1 cellular context compared by ENCODE assay signal in the genomic region with DNA sequence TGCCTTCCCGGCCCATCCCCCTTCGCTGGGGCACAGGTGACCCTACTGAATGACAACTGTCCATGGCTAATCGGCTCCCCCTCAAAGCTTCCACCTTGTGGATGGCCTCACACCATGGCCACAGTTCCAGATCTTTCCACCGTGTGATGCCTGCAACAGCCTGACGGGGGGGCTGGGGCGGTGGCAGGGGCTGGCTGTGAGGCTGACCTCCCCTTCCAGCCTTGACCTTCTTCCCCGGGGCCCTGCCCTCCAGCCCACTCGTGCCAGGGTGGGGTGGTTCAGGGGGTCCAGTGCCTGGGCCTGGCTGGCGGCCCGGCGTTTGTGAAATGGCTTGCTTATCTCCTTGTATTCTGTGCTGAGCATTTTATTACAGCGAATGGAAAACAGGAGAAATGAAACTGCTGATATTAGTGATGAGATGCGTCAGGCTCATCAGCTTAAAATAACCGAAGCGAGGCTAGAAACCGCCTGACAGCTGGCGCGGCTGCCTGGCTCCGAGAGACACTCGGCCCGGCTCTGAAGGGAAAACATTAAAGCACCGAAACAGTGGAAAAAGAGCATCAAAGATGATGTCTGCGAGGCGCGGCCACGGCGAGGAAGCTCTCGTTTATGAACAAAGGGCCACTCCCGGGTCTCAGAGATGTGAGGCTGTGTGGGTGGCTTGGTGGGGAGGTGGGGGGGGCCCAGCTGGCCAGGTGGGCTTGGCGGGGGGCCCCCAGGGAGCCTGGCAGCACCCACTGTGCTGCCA.
TF ChIP-seq lines count a peak whose summit lies in the region.

No MANE protein-coding gene starts in this region.

TF ChIP-seq in HepG2, 621 proteins besides CTCF, POLR2A, EP300 and RAD21 (continued from another document and continues in another):
- TF ChIP-seq KLF16 (CRISPR knock-in tag; IDR thresholded peaks at IDR 0.05) (0 out of 4 replicates have a peak, but pooled peaks of 1 of the 2 experiments have one; percentile 43), JUNB (CRISPR knock-in tag; IDR thresholded peaks at IDR 0.05; ENCODE audit: borderline replicate concordance) (no peak), ZNF879 (CRISPR knock-in tag; IDR thresholded peaks at IDR 0.05) (no peak), NR2F1 (CRISPR knock-in tag; IDR thresholded peaks at IDR 0.05) (peak in 1 of 2 experiments; percentile 58; a peak in 3 of 4 replicates), ZSCAN30 (CRISPR knock-in tag; IDR thresholded peaks at IDR 0.05) (no peak), ATM (IDR thresholded peaks at IDR 0.05; ENCODE audit: borderline replicate concordance) (no peak), RARG (CRISPR knock-in tag; IDR thresholded peaks at IDR 0.05; ENCODE audit: low read depth) (no peak), SRSF9 (IDR thresholded peaks at IDR 0.05; ENCODE audit: borderline replicate concordance, insufficient read depth, low read depth, low read length, poor library complexity, severe bottlenecking) (no peak), SETDB1 (CRISPR knock-in tag; IDR thresholded peaks at IDR 0.05; ENCODE audit: borderline replicate concordance) (no peak), POGZ (CRISPR knock-in tag; IDR thresholded peaks at IDR 0.05) (no peak), NBN (conservative IDR thresholded peaks at IDR 0.05) (no peak), SNAPC2 (CRISPR knock-in tag; IDR thresholded peaks at IDR 0.05) (no peak), ZNF672 (CRISPR knock-in tag; IDR thresholded peaks at IDR 0.05) (no peak), SRSF4 (IDR thresholded peaks at IDR 0.05; ENCODE audit: low read depth, low read length, poor library complexity, severe bottlenecking) (no peak), RBAK (CRISPR knock-in tag; IDR thresholded peaks at IDR 0.05) (no peak), DNMT1 (CRISPR knock-in tag; IDR thresholded peaks at IDR 0.05) (no peak), NR2F2 (IDR thresholded peaks at IDR 0.05; ENCODE audit: borderline replicate concordance, low read depth) (no peak), ZMYM2 (CRISPR knock-in tag; IDR thresholded peaks at IDR 0.05) (no peak), ZNF20 (CRISPR knock-in tag; IDR thresholded peaks at IDR 0.05) (no peak), POLR2AphosphoS2 (IDR thresholded peaks at IDR 0.05; ENCODE audit: low read depth, low read length) (no peak), ELF1 (CRISPR knock-in tag; IDR thresholded peaks at IDR 0.05) (no peak), MLLT10 (CRISPR knock-in tag; IDR thresholded peaks at IDR 0.05) (no peak), YEATS4 (CRISPR knock-in tag; IDR thresholded peaks at IDR 0.05; ENCODE audit: borderline replicate concordance) (no peak), HIVEP1 (CRISPR knock-in tag; IDR thresholded peaks at IDR 0.05) (peak; percentile 31; the same call in 1 of the 2 replicates), WIZ (CRISPR knock-in tag; IDR thresholded peaks at IDR 0.05) (no peak), ZNF792 (CRISPR knock-in tag; IDR thresholded peaks at IDR 0.05) (no peak), ZNF780A (CRISPR knock-in tag; IDR thresholded peaks at IDR 0.05) (no peak), ZMYM4 (CRISPR knock-in tag; IDR thresholded peaks at IDR 0.05) (no peak), HNF4G (IDR thresholded peaks at IDR 0.05; ENCODE audit: borderline replicate concordance, low read depth, low read length) (no peak), HNF4G (CRISPR knock-in tag; IDR thresholded peaks at IDR 0.05; ENCODE audit: borderline replicate concordance, low read depth) (no peak)
- TF ChIP-seq, protein P1, sequence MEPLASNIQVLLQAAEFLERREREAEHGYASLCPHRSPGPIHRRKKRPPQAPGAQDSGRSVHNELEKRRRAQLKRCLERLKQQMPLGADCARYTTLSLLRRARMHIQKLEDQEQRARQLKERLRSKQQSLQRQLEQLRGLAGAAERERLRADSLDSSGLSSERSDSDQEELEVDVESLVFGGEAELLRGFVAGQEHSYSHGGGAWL (CRISPR knock-in tag; IDR thresholded peaks at IDR 0.05) = no peak
- TF ChIP-seq, protein P2, sequence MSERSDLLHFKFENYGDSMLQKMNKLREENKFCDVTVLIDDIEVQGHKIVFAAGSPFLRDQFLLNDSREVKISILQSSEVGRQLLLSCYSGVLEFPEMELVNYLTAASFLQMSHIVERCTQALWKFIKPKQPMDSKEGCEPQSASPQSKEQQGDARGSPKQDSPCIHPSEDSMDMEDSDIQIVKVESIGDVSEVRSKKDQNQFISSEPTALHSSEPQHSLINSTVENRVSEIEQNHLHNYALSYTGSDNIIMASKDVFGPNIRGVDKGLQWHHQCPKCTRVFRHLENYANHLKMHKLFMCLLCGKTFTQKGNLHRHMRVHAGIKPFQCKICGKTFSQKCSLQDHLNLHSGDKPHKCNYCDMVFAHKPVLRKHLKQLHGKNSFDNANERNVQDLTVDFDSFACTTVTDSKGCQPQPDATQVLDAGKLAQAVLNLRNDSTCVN (CRISPR knock-in tag; IDR thresholded peaks at IDR 0.05; ENCODE audit: borderline replicate concordance) = no peak
- TF ChIP-seq, protein P3, sequence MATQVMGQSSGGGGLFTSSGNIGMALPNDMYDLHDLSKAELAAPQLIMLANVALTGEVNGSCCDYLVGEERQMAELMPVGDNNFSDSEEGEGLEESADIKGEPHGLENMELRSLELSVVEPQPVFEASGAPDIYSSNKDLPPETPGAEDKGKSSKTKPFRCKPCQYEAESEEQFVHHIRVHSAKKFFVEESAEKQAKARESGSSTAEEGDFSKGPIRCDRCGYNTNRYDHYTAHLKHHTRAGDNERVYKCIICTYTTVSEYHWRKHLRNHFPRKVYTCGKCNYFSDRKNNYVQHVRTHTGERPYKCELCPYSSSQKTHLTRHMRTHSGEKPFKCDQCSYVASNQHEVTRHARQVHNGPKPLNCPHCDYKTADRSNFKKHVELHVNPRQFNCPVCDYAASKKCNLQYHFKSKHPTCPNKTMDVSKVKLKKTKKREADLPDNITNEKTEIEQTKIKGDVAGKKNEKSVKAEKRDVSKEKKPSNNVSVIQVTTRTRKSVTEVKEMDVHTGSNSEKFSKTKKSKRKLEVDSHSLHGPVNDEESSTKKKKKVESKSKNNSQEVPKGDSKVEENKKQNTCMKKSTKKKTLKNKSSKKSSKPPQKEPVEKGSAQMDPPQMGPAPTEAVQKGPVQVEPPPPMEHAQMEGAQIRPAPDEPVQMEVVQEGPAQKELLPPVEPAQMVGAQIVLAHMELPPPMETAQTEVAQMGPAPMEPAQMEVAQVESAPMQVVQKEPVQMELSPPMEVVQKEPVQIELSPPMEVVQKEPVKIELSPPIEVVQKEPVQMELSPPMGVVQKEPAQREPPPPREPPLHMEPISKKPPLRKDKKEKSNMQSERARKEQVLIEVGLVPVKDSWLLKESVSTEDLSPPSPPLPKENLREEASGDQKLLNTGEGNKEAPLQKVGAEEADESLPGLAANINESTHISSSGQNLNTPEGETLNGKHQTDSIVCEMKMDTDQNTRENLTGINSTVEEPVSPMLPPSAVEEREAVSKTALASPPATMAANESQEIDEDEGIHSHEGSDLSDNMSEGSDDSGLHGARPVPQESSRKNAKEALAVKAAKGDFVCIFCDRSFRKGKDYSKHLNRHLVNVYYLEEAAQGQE (IDR thresholded peaks at IDR 0.05; ENCODE audit: borderline replicate concordance in 1 of 2, low read depth in 1 of 2, low read length in 2 of 2) = no peak
- TF ChIP-seq, protein P4, sequence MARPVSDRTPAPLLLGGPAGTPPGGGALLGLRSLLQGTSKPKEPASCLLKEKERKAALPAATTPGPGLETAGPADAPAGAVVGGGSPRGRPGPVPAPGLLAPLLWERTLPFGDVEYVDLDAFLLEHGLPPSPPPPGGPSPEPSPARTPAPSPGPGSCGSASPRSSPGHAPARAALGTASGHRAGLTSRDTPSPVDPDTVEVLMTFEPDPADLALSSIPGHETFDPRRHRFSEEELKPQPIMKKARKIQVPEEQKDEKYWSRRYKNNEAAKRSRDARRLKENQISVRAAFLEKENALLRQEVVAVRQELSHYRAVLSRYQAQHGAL (CRISPR knock-in tag; IDR thresholded peaks at IDR 0.05; ENCODE audit: not compliant biosample characterization) = no peak
- TF ChIP-seq, protein P5, sequence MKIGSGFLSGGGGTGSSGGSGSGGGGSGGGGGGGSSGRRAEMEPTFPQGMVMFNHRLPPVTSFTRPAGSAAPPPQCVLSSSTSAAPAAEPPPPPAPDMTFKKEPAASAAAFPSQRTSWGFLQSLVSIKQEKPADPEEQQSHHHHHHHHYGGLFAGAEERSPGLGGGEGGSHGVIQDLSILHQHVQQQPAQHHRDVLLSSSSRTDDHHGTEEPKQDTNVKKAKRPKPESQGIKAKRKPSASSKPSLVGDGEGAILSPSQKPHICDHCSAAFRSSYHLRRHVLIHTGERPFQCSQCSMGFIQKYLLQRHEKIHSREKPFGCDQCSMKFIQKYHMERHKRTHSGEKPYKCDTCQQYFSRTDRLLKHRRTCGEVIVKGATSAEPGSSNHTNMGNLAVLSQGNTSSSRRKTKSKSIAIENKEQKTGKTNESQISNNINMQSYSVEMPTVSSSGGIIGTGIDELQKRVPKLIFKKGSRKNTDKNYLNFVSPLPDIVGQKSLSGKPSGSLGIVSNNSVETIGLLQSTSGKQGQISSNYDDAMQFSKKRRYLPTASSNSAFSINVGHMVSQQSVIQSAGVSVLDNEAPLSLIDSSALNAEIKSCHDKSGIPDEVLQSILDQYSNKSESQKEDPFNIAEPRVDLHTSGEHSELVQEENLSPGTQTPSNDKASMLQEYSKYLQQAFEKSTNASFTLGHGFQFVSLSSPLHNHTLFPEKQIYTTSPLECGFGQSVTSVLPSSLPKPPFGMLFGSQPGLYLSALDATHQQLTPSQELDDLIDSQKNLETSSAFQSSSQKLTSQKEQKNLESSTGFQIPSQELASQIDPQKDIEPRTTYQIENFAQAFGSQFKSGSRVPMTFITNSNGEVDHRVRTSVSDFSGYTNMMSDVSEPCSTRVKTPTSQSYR (CRISPR knock-in tag; IDR thresholded peaks at IDR 0.05; ENCODE audit: borderline replicate concordance) = peak; percentile 16; the same call in 1 of the 2 replicates
- TF ChIP-seq, protein P6, sequence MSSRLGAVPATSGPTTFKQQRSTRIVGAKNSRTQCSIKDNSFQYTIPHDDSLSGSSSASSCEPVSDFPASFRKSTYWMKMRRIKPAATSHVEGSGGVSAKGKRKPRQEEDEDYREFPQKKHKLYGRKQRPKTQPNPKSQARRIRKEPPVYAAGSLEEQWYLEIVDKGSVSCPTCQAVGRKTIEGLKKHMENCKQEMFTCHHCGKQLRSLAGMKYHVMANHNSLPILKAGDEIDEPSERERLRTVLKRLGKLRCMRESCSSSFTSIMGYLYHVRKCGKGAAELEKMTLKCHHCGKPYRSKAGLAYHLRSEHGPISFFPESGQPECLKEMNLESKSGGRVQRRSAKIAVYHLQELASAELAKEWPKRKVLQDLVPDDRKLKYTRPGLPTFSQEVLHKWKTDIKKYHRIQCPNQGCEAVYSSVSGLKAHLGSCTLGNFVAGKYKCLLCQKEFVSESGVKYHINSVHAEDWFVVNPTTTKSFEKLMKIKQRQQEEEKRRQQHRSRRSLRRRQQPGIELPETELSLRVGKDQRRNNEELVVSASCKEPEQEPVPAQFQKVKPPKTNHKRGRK (CRISPR knock-in tag; IDR thresholded peaks at IDR 0.05) = no peak
- TF ChIP-seq, protein P7, sequence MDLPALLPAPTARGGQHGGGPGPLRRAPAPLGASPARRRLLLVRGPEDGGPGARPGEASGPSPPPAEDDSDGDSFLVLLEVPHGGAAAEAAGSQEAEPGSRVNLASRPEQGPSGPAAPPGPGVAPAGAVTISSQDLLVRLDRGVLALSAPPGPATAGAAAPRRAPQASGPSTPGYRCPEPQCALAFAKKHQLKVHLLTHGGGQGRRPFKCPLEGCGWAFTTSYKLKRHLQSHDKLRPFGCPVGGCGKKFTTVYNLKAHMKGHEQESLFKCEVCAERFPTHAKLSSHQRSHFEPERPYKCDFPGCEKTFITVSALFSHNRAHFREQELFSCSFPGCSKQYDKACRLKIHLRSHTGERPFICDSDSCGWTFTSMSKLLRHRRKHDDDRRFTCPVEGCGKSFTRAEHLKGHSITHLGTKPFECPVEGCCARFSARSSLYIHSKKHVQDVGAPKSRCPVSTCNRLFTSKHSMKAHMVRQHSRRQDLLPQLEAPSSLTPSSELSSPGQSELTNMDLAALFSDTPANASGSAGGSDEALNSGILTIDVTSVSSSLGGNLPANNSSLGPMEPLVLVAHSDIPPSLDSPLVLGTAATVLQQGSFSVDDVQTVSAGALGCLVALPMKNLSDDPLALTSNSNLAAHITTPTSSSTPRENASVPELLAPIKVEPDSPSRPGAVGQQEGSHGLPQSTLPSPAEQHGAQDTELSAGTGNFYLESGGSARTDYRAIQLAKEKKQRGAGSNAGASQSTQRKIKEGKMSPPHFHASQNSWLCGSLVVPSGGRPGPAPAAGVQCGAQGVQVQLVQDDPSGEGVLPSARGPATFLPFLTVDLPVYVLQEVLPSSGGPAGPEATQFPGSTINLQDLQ (CRISPR knock-in tag; IDR thresholded peaks at IDR 0.05) = no peak
- TF ChIP-seq, protein P8, sequence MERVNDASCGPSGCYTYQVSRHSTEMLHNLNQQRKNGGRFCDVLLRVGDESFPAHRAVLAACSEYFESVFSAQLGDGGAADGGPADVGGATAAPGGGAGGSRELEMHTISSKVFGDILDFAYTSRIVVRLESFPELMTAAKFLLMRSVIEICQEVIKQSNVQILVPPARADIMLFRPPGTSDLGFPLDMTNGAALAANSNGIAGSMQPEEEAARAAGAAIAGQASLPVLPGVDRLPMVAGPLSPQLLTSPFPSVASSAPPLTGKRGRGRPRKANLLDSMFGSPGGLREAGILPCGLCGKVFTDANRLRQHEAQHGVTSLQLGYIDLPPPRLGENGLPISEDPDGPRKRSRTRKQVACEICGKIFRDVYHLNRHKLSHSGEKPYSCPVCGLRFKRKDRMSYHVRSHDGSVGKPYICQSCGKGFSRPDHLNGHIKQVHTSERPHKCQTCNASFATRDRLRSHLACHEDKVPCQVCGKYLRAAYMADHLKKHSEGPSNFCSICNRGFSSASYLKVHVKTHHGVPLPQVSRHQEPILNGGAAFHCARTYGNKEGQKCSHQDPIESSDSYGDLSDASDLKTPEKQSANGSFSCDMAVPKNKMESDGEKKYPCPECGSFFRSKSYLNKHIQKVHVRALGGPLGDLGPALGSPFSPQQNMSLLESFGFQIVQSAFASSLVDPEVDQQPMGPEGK (CRISPR knock-in tag; IDR thresholded peaks at IDR 0.05) = peak; percentile 65; the same call in 1 of the 2 replicates
- TF ChIP-seq, protein P9, sequence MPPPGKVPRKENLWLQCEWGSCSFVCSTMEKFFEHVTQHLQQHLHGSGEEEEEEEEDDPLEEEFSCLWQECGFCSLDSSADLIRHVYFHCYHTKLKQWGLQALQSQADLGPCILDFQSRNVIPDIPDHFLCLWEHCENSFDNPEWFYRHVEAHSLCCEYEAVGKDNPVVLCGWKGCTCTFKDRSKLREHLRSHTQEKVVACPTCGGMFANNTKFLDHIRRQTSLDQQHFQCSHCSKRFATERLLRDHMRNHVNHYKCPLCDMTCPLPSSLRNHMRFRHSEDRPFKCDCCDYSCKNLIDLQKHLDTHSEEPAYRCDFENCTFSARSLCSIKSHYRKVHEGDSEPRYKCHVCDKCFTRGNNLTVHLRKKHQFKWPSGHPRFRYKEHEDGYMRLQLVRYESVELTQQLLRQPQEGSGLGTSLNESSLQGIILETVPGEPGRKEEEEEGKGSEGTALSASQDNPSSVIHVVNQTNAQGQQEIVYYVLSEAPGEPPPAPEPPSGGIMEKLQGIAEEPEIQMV (CRISPR knock-in tag; IDR thresholded peaks at IDR 0.05; ENCODE audit: low read depth) = no peak
